In genomic region chrX:49878834-49879655, GRCh38 we compare ENCODE assay signal across 8 cellular contexts. TPM values are rescaled to one million over a fixed set of nuclear protein-coding genes. Genes with fewer than 3 reads are reported as not detected.
DNase-seq lines count a peak whose midpoint lies in the region; ATAC-seq and TF ChIP-seq lines count a peak whose summit lies in the region.

Gene USP27X (plus strand): TSS chrX:49879484. CDS start chrX:49880308, 824 bp downstream.

- TF ChIP-seq CTCF in ascending aorta (IDR thresholded peaks at IDR 0.05) (peak; percentile 46 to 58 (median 55)), hepatocyte (IDR thresholded peaks at IDR 0.05; ENCODE audit: poor library complexity) (peak; percentile 56)

- peak within 1 kb of the TSS; percentile 57 for H3K27ac Mint-ChIP-seq in T-helper 2 cell treated with Interferon-gamma antibody and Interleukin-4, amounts not matched to agents 5 μg/mL and 100 μg/mL, for 36 hours

- no peaks in the 10 kb centered on the region for H4K20me1 ChIP-seq in hepatocyte (ENCODE audit: insufficient read depth, poor library complexity, severe bottlenecking)

- WGBS in hepatocyte (ENCODE audit: low lambda C conversion rate, missing lambda C conversion rate) = 50% methylated on average over 45 of the region's 60 CpGs

- no peaks in the 10 kb centered on the region for H3K9me3 Mint-ChIP-seq in T-helper 2 cell treated with Interferon-gamma antibody and Interleukin-4, amounts not matched to agents 5 μg/mL and 100 μg/mL, for 36 hours

- peak; percentile 86 for ATAC-seq in HG02870 (IDR thresholded peaks at IDR 0.05; ENCODE audit: unreplicated experiment)

- H3K4me1 Mint-ChIP-seq in T-helper 2 cell treated with Interferon-gamma antibody and Interleukin-4, amounts not matched to agents 5 μg/mL and 100 μg/mL, for 36 hours (ENCODE audit: low read depth) = peaks cover 13% of the 10 kb centered on the region

- peak within 1 kb of the TSS; percentile 83 to 85 for H3K27ac ChIP-seq in ascending aorta
- peak within 1 kb of the TSS; percentile 90 for H3K27ac ChIP-seq in hepatocyte

- no peaks in the 10 kb centered on the region for H3K27me3 Mint-ChIP-seq in T-helper 2 cell treated with Interferon-gamma antibody and Interleukin-4, amounts not matched to agents 5 μg/mL and 100 μg/mL, for 36 hours (ENCODE audit: low read depth)

- H3K27me3 ChIP-seq in ascending aorta (no peaks in the 10 kb centered on the region), hepatocyte (no peaks in the 10 kb centered on the region)

- no peaks in the 10 kb centered on the region for H3K4me1 ChIP-seq in ascending aorta
- peaks cover 11% of the 10 kb centered on the region for H3K4me1 ChIP-seq in hepatocyte (ENCODE audit: insufficient read depth)

- no peaks in the 10 kb centered on the region for H3K9me3 ChIP-seq in ascending aorta
- no peaks in the 10 kb centered on the region for H3K9me3 ChIP-seq in hepatocyte (ENCODE audit: low read depth)

- H3K36me3 Mint-ChIP-seq in T-helper 2 cell treated with Interferon-gamma antibody and Interleukin-4, amounts not matched to agents 5 μg/mL and 100 μg/mL, for 36 hours (ENCODE audit: low read depth) = no peaks in the 10 kb centered on the region

- H3K9me2 ChIP-seq in hepatocyte (replicated peaks; ENCODE audit: insufficient read depth) = no peaks in the 10 kb centered on the region

- intact Hi-C loops in ascending aorta (cut with DNase I) = loop anchor here (1.0 kb wide), 1 partner anchor 43 kb away; the partner anchor contains the start of gene CLCN5

- H3K79me2 ChIP-seq in hepatocyte = peaks cover 17% of the 10 kb centered on the region

- peak within 1 kb of the TSS; percentile 79 for H3K4me2 ChIP-seq in hepatocyte

- H2AFZ ChIP-seq in hepatocyte = peak within 1 kb of the TSS; percentile 76

- TF ChIP-seq POLR2A in GM15510 (IDR thresholded peaks at IDR 0.05; ENCODE audit: borderline replicate concordance, extremely low read depth, insufficient read length) = peak; percentile 38

- peak within 1 kb of the TSS; percentile 79 for H3K4me3 Mint-ChIP-seq in T-helper 2 cell treated with Interferon-gamma antibody and Interleukin-4, amounts not matched to agents 5 μg/mL and 100 μg/mL, for 36 hours

- DNase-seq in NCI-H1436 treated with DMSO at 0.1 percent for 48 hours (lab: John Stamatoyannopoulos, UW) (peak; percentile 14), ascending aorta (ENCODE audit: low spot score in 2 of 2) (peak; percentile 25 to 86), hepatocyte (ENCODE audit: low spot score) (peak; percentile 88), renal cortical epithelial cell (ENCODE audit: low read depth) (peak; percentile 76), GF-D8 (lab: John Stamatoyannopoulos, UW) (no peak)
- DNase-seq in T-helper 2 cell treated with Interferon-gamma antibody and Interleukin-4, amounts not matched to agents 5 μg/mL and 100 μg/mL, for 36 hours (ENCODE audit: low spot score) = peak; percentile 67

- H3K4me3 ChIP-seq in ascending aorta (peak within 1 kb of the TSS; percentile 46 to 81), hepatocyte (peak within 1 kb of the TSS; percentile 1)

- H3K36me3 ChIP-seq in ascending aorta = no peaks in the 10 kb centered on the region
- no peaks in the 10 kb centered on the region for H3K36me3 ChIP-seq in hepatocyte (replicated peaks; ENCODE audit: insufficient read depth, low read depth)

RNA-seq across cellular contexts. Expression of gene USP27X, which starts in this region (rescaled TPM):
- not detected for total RNA-seq in ascending aorta
- total RNA-seq in hepatocyte = 5.6 and 6.1 TPM in 2 replicates
- 1.0 and 1.3 TPM in 2 replicates for polyA plus RNA-seq in hepatocyte
- 1.9 and 4.6 TPM in 2 replicates for total RNA-seq in renal cortical epithelial cell

Comparison
In these comparisons a context has a peak if more than half of its experiments do, and no peak if none do; other contexts are left out.
1. Peak in DNase-seq, H3K4me3 ChIP-seq and H3K27ac ChIP-seq in ascending aorta; RNA of the gene not detected or under 1 TPM.